17 cellular contexts compared by ENCODE assay signal in genomic region chr9:113929634-113930092, GRCh38. TPM values are rescaled to one million over a fixed set of nuclear protein-coding genes. Genes with fewer than 3 reads are reported as not detected.
A peak's percentile ranks its signal among the peaks of the same experiment; 100 is the strongest.
DNase-seq lines count a peak whose midpoint lies in the region; ATAC-seq and TF ChIP-seq lines count a peak whose summit lies in the region.
"Had no signal": no experiment of that assay in that cellular context is flagged by ENCODE, and none has a peak within 500 bp of the region (broad histone marks: within the 10 kb centered on the region; RNA-seq: fewer than 3 reads in every experiment).

No MANE protein-coding gene starts in this region.

- no peak for ATAC-seq in SK-N-SH treated with all-trans-retinoic acid at 6 μM for 48 hours
- ATAC-seq in CD8-positive, alpha-beta T cell, result no peak
- ATAC-seq: naive thymus-derived CD4-positive, alpha-beta T cell; T-cell had no signal

- TF ChIP-seq CTCF in fibroblast of lung (conservative IDR thresholded peaks at IDR 0.05 in 1 of 2, IDR thresholded peaks at IDR 0.05 in 1 of 2; ENCODE audit: low read depth in 1 of 2, low read length in 2 of 2) (no peak), progenitor cell of endocrine pancreas (IDR thresholded peaks at IDR 0.05; ENCODE audit: unreplicated experiment) (no peak), vagina (IDR thresholded peaks at IDR 0.05) (no peak)
- TF ChIP-seq CTCF in CD8-positive, alpha-beta T cell (IDR thresholded peaks at IDR 0.05), result no peak

- H3K9me3 ChIP-seq in fibroblast of lung (ENCODE audit: control insufficient read depth, insufficient read depth, low read depth, low read length) (no peaks in the 10 kb centered on the region), vagina (no peaks in the 10 kb centered on the region)
- H3K9me3 ChIP-seq in CD8-positive, alpha-beta T cell (ENCODE audit: low read length), result no peaks in the 10 kb centered on the region

- H3K4me1 ChIP-seq in fibroblast of lung (ENCODE audit: control insufficient read depth, extremely low read depth, insufficient read depth, low read length), result peaks cover 7% of the 10 kb centered on the region
- H3K4me1 ChIP-seq in vagina, result no peaks in the 10 kb centered on the region
- no peaks in the 10 kb centered on the region for H3K4me1 ChIP-seq in CD8-positive, alpha-beta T cell (ENCODE audit: insufficient read depth, low read length)
- H3K4me1 ChIP-seq: Caco-2 had no signal

- no peaks in the 10 kb centered on the region for H4K20me1 ChIP-seq in fibroblast of lung (ENCODE audit: control insufficient read depth, extremely low read depth, insufficient read depth, low read length)

- H3K27me3 Mint-ChIP-seq in progenitor cell of endocrine pancreas, result no peaks in the 10 kb centered on the region
- no peaks in the 10 kb centered on the region for H3K27me3 Mint-ChIP-seq in CD8-positive, alpha-beta T cell (ENCODE audit: low read depth)

- peaks cover 36% of the 10 kb centered on the region for H3K9me3 Mint-ChIP-seq in progenitor cell of endocrine pancreas (ENCODE audit: low read depth)
- H3K9me3 Mint-ChIP-seq in CD8-positive, alpha-beta T cell, result peaks cover 5% of the 10 kb centered on the region
- H3K9me3 Mint-ChIP-seq: activated CD4-positive, alpha-beta T cell treated with anti-CD3 and anti-CD28 coated beads, Interleukin-2, amount 10 ng/mL, durations not matched to agents 7 days and 5 days had no signal

- H3K27ac ChIP-seq in fibroblast of lung (ENCODE audit: insufficient read depth, low read length) (no peak overlapping the region), vagina (no peak overlapping the region)
- no peak overlapping the region for H3K27ac ChIP-seq in CD8-positive, alpha-beta T cell (ENCODE audit: low read depth, low read length)

- H3K4me3 ChIP-seq in fibroblast of lung (replicated peaks in 1 of 4; ENCODE audit: control extremely low read depth in 1 of 4, insufficient read depth in 1 of 4, low read depth in 3 of 4, low read length in 4 of 4) (no peak overlapping the region), vagina (no peak overlapping the region)
- no peak overlapping the region for H3K4me3 ChIP-seq in CD8-positive, alpha-beta T cell (ENCODE audit: low read depth, low read length)

- H3K36me3 ChIP-seq in fibroblast of lung (ENCODE audit: control insufficient read depth, insufficient read depth, low read length) (no peaks in the 10 kb centered on the region), vagina (no peaks in the 10 kb centered on the region)
- no peaks in the 10 kb centered on the region for H3K36me3 ChIP-seq in CD8-positive, alpha-beta T cell (ENCODE audit: insufficient read depth, low read length)

- peaks cover 37% of the 10 kb centered on the region for H3K79me2 ChIP-seq in fibroblast of lung (ENCODE audit: control insufficient read depth, insufficient read depth, low read length)

- POLR2A ChIA-PET in CD8-positive, alpha-beta T cell (lab: Charles Lee), result interaction anchor here (0.5 kb wide), 1 partner anchor 23 kb away, joined by 3 read pairs; no protein-coding TSS in a partner anchor

- CTCF ChIA-PET in CD8-positive, alpha-beta T cell (lab: Charles Lee), result no interaction called here

- no peak overlapping the region for H3K9ac ChIP-seq in fibroblast of lung (ENCODE audit: insufficient read depth, low read length)

- DNase-seq in HCEC 1CT (peak; percentile 83), fibroblast of lung (ENCODE audit: low read depth in 2 of 2) (peak; percentile 67 to 87), progenitor cell of endocrine pancreas (ENCODE audit: low spot score, unreplicated experiment) (no peak), vagina (ENCODE audit: extremely low spot score in 2 of 2) (no peak), HPDE6-E6E7 (ENCODE audit: extremely low spot score) (no peak), posterior cingulate gyrus (no peak)
- DNase-seq in CD8-positive, alpha-beta T cell, result no peak
- DNase-seq: activated CD4-positive, alpha-beta T cell treated with anti-CD3 and anti-CD28 coated beads, Interleukin-2, amount 10 ng/mL, durations not matched to agents 7 days and 5 days; activated effector memory CD4-positive, alpha-beta T cell treated with anti-CD3 and anti-CD28 coated beads, Interleukin-2, amount 50 U/mL, for 16 hours; Caco-2; effector CD4-positive, alpha-beta T cell; naive thymus-derived CD4-positive, alpha-beta T cell; NCI-H1105; NCI-H748 treated with DMSO at 0.1 percent for 48 hours; stimulated activated CD4-positive, alpha-beta T cell treated with anti-CD3 and anti-CD28 coated beads, Interleukin-12 subunit alpha, Interleukin-12 subunit beta, amount 100 ng/mL, for 4 hours; T-cell had no signal

- peak overlapping the region; percentile 19 for H3K4me2 ChIP-seq in fibroblast of lung (ENCODE audit: extremely low read depth, insufficient read depth, low read length)

- no peak overlapping the region for H2AFZ ChIP-seq in fibroblast of lung (ENCODE audit: low read length)

- intact Hi-C loops in vagina (cut with DNase I), result no loop called here
- intact Hi-C loops in posterior cingulate gyrus (cut with DNase I), result no loop called here
- intact Hi-C loops in CD8-positive, alpha-beta T cell (cut with DNase I, micrococcal nuclease), result no loop called here

- no peaks in the 10 kb centered on the region for H3K27me3 ChIP-seq in fibroblast of lung (ENCODE audit: control insufficient read depth, insufficient read depth, low read length)
- H3K27me3 ChIP-seq in vagina, result no peaks in the 10 kb centered on the region
- H3K27me3 ChIP-seq in CD8-positive, alpha-beta T cell (ENCODE audit: insufficient read depth, low read length), result no peaks in the 10 kb centered on the region

- H3K27ac Mint-ChIP-seq in progenitor cell of endocrine pancreas, result peak overlapping the region; percentile 62
- no peak overlapping the region for H3K27ac Mint-ChIP-seq in CD8-positive, alpha-beta T cell
- H3K27ac Mint-ChIP-seq: activated CD4-positive, alpha-beta T cell treated with anti-CD3 and anti-CD28 coated beads, Interleukin-2, amount 10 ng/mL, durations not matched to agents 7 days and 5 days; naive thymus-derived CD4-positive, alpha-beta T cell; T-cell had no signal

- H3K36me3 Mint-ChIP-seq in progenitor cell of endocrine pancreas (ENCODE audit: insufficient read depth), result peaks cover 39% of the 10 kb centered on the region
- H3K36me3 Mint-ChIP-seq in CD8-positive, alpha-beta T cell, result no peaks in the 10 kb centered on the region
- H3K36me3 Mint-ChIP-seq: T-cell had no signal

- no peak overlapping the region for H3K4me3 Mint-ChIP-seq in progenitor cell of endocrine pancreas (ENCODE audit: low read depth)
- H3K4me3 Mint-ChIP-seq in CD8-positive, alpha-beta T cell, result no peak overlapping the region
- H3K4me3 Mint-ChIP-seq: activated CD4-positive, alpha-beta T cell treated with anti-CD3 and anti-CD28 coated beads, Interleukin-2, amount 10 ng/mL, durations not matched to agents 7 days and 5 days; naive thymus-derived CD4-positive, alpha-beta T cell; T-cell had no signal

- peaks cover 8% of the 10 kb centered on the region for H3K4me1 Mint-ChIP-seq in progenitor cell of endocrine pancreas (ENCODE audit: low read depth)
- no peaks in the 10 kb centered on the region for H3K4me1 Mint-ChIP-seq in CD8-positive, alpha-beta T cell (ENCODE audit: low read depth)
- H3K4me1 Mint-ChIP-seq: activated CD4-positive, alpha-beta T cell treated with anti-CD3 and anti-CD28 coated beads, Interleukin-2, amount 10 ng/mL, durations not matched to agents 7 days and 5 days; naive thymus-derived CD4-positive, alpha-beta T cell; T-cell had no signal

- no peak for TF ChIP-seq POLR2A in vagina (IDR thresholded peaks at IDR 0.05)

TF ChIP-seq in SK-N-SH treated with all-trans-retinoic acid at 6 μM for 48 hours, 23 proteins besides CTCF, POLR2A, EP300 and RAD21:
- TF ChIP-seq POU6F1 (CRISPR knock-in tag; IDR thresholded peaks at IDR 0.05; ENCODE audit: borderline replicate concordance, low read depth), result no peak
- no peak for TF ChIP-seq TOX (CRISPR knock-in tag; IDR thresholded peaks at IDR 0.05; ENCODE audit: borderline replicate concordance)
- TF ChIP-seq ISL1 (CRISPR knock-in tag; IDR thresholded peaks at IDR 0.05), result peak; percentile 84
- 0 out of 2 replicates have a peak, but pooled peaks have one; percentile 9 for TF ChIP-seq SNAI2 (CRISPR knock-in tag; IDR thresholded peaks at IDR 0.05)
- TF ChIP-seq RARB (CRISPR knock-in tag; IDR thresholded peaks at IDR 0.05), result no peak

RNA-seq across cellular contexts. Expression of gene ZNF618, which starts 53.6 kb away (rescaled TPM):
- total RNA-seq in fibroblast of lung (5.4 and 8.6 TPM in 2 replicates), progenitor cell of endocrine pancreas (75.3 and 85.8 TPM in 2 replicates), vagina (7.4 TPM)
- 6.6 and 6.7 TPM in 2 replicates for polyA plus RNA-seq in fibroblast of lung
- polyA plus RNA-seq in fibroblast of lung (2012), result 6.8 and 10.9 TPM in 2 replicates
- 22.3 and 27.2 TPM in 2 replicates for polyA minus RNA-seq in fibroblast of lung (ENCODE audit: low replicate concordance)
- total RNA-seq in CD8-positive, alpha-beta T cell, result 1 to 10 TPM in 1 of 2 experiments, under 1 TPM in 1; 0.67 to 1.1 TPM

Comparison
In these comparisons a context has a peak if more than half of its experiments do, and no peak if none do; other contexts are left out.
1. DNase-seq: peak in HCEC 1CT (single experiment) and fibroblast of lung (2 of 2); none in progenitor cell of endocrine pancreas (single experiment), vagina (0 of 2), HPDE6-E6E7 (single experiment), posterior cingulate gyrus (0 of 10) and CD8-positive, alpha-beta T cell (0 of 7).